Comparison of ENCODE assay signal across 8 cellular contexts in genomic region chr12:94263011-94263786, GRCh38.
DNase-seq lines count a peak whose midpoint lies in the region; ATAC-seq lines count a peak whose summit lies in the region.

No MANE protein-coding gene starts in this region.

- no peaks in the 10 kb centered on the region for H3K36me3 ChIP-seq in rectal smooth muscle tissue (ENCODE audit: control insufficient read depth, insufficient read depth, low read length)

- peak overlapping the region; percentile 75 for H3K4me3 ChIP-seq in rectal smooth muscle tissue (ENCODE audit: low read length)

- ATAC-seq in GM19043 (IDR thresholded peaks at IDR 0.05; ENCODE audit: low read depth, unreplicated experiment) (peak; percentile 36), HG03460 (IDR thresholded peaks at IDR 0.05; ENCODE audit: unreplicated experiment) (peak; percentile 48), HG03025 (IDR thresholded peaks at IDR 0.05; ENCODE audit: low FRiP score, unreplicated experiment) (no peak)

- H3K27me3 ChIP-seq in rectal smooth muscle tissue (ENCODE audit: control insufficient read depth, insufficient read depth, low read length) = no peaks in the 10 kb centered on the region

- peaks cover 15% of the 10 kb centered on the region for H3K4me1 ChIP-seq in rectal smooth muscle tissue (ENCODE audit: control insufficient read depth, insufficient read depth, low read length)

- DNase-seq in activated CD4-positive, alpha-beta T cell treated with anti-CD3 and anti-CD28 coated beads for 48 hours = peak; percentile 81
- DNase-seq in effector CD8-positive, alpha-beta T cell (lab: John Stamatoyannopoulos, UW) = peak; percentile 21
- DNase-seq in SHP77 (lab: John Stamatoyannopoulos, UW) = no peak
- no peak for DNase-seq in NCI-H2196 (lab: John Stamatoyannopoulos, UW; ENCODE audit: unreplicated experiment)

- peak overlapping the region; percentile 78 for H3K27ac ChIP-seq in rectal smooth muscle tissue (ENCODE audit: low read depth, low read length)

- H3K9ac ChIP-seq in rectal smooth muscle tissue (ENCODE audit: low read length) = peak overlapping the region; percentile 33

Comparison
In these comparisons a context has a peak if more than half of its experiments do, and no peak if none do; other contexts are left out.
1. DNase-seq: peak in activated CD4-positive, alpha-beta T cell treated with anti-CD3 and anti-CD28 coated beads for 48 hours (single experiment) and effector CD8-positive, alpha-beta T cell (single experiment); none in SHP77 (0 of 2) and NCI-H2196 (single experiment).